ENCODE assay signal across 20 cellular contexts in genomic region chr14:22580604-22581003, GRCh38.
"Had no signal": no experiment of that assay in that cellular context is flagged by ENCODE, and none has a peak within 500 bp of the region (broad histone marks: within the 10 kb centered on the region; RNA-seq: fewer than 3 reads in every experiment).

No MANE protein-coding gene starts in this region.

- ATAC-seq: activated CD8-positive, alpha-beta memory T cell treated with anti-CD3 and anti-CD28 coated beads, Interleukin-2, amount 10 ng/mL, durations not matched to agents 7 days and 5 days; esophagus mucosa; heart right ventricle; psoas muscle; right cardiac atrium; stimulated activated naive CD8-positive, alpha-beta T cell treated with anti-CD3 and anti-CD28 coated beads, Interleukin-15, Interleukin-2, amounts not matched to agents 100 U/mL and 50 U/mL, for 24 hours had no signal

- DNase-seq: activated B cell treated with CpG ODN at 0.5 μM for 24 hours; activated CD4-positive, alpha-beta memory T cell treated with anti-CD3 and anti-CD28 coated beads, Interleukin-2, amount 10 ng/mL, durations not matched to agents 7 days and 5 days; activated CD4-positive, alpha-beta T cell treated with anti-CD3 and anti-CD28 coated beads for 4 hours; activated CD8-positive, alpha-beta memory T cell treated with anti-CD3 and anti-CD28 coated beads, Interleukin-2, amount 10 ng/mL, durations not matched to agents 7 days and 5 days; activated effector memory CD4-positive, alpha-beta T cell treated with Interleukin-2 at 50 U/mL for 16 hours; activated naive CD4-positive, alpha-beta T cell treated with anti-CD3 and anti-CD28 coated beads, Interleukin-2, amount 10 ng/mL, durations not matched to agents 7 days and 5 days; effector CD4-positive, alpha-beta T cell; heart right ventricle; kidney glomerular epithelial cell; left ventricle myocardium inferior; mammary epithelial cell; occipital lobe; psoas muscle; right cardiac atrium; stimulated activated naive CD8-positive, alpha-beta T cell treated with anti-CD3 and anti-CD28 coated beads, Interleukin-15, Interleukin-2, amounts not matched to agents 100 U/mL and 50 U/mL, for 24 hours; testis had no signal

- H3K4me3 ChIP-seq: ascending aorta, heart right ventricle, left ventricle myocardium inferior, psoas muscle, skin epidermis, testis had no signal

- H3K9me3 ChIP-seq: ascending aorta, heart right ventricle, left ventricle myocardium inferior, psoas muscle, testis had no signal

- H3K27ac Mint-ChIP-seq: activated B cell treated with CpG ODN at 0.5 μM for 24 hours; activated CD4-positive, alpha-beta memory T cell treated with anti-CD3 and anti-CD28 coated beads, Interleukin-2, amount 10 ng/mL, durations not matched to agents 7 days and 5 days; activated CD8-positive, alpha-beta memory T cell treated with anti-CD3 and anti-CD28 coated beads, Interleukin-2, amount 10 ng/mL, durations not matched to agents 7 days and 5 days; activated naive CD4-positive, alpha-beta T cell treated with anti-CD3 and anti-CD28 coated beads, Interleukin-2, amount 10 ng/mL, durations not matched to agents 7 days and 5 days; type B pancreatic cell had no signal

- H3K27me3 Mint-ChIP-seq: activated B cell treated with CpG ODN at 0.5 μM for 24 hours; activated CD4-positive, alpha-beta memory T cell treated with anti-CD3 and anti-CD28 coated beads, Interleukin-2, amount 10 ng/mL, durations not matched to agents 7 days and 5 days; activated CD8-positive, alpha-beta memory T cell treated with anti-CD3 and anti-CD28 coated beads, Interleukin-2, amount 10 ng/mL, durations not matched to agents 7 days and 5 days; activated naive CD4-positive, alpha-beta T cell treated with anti-CD3 and anti-CD28 coated beads, Interleukin-2, amount 10 ng/mL, durations not matched to agents 7 days and 5 days; type B pancreatic cell had no signal

- H3K27ac ChIP-seq: ascending aorta, heart right ventricle, left ventricle myocardium inferior, psoas muscle, skin epidermis, testis had no signal

- H3K27me3 ChIP-seq: ascending aorta, heart right ventricle, testis had no signal

- H3K9me3 Mint-ChIP-seq: activated B cell treated with CpG ODN at 0.5 μM for 24 hours; activated CD4-positive, alpha-beta memory T cell treated with anti-CD3 and anti-CD28 coated beads, Interleukin-2, amount 10 ng/mL, durations not matched to agents 7 days and 5 days; activated naive CD4-positive, alpha-beta T cell treated with anti-CD3 and anti-CD28 coated beads, Interleukin-2, amount 10 ng/mL, durations not matched to agents 7 days and 5 days; type B pancreatic cell had no signal

- H3K4me3 Mint-ChIP-seq: activated B cell treated with CpG ODN at 0.5 μM for 24 hours; activated CD4-positive, alpha-beta memory T cell treated with anti-CD3 and anti-CD28 coated beads, Interleukin-2, amount 10 ng/mL, durations not matched to agents 7 days and 5 days; activated CD8-positive, alpha-beta memory T cell treated with anti-CD3 and anti-CD28 coated beads, Interleukin-2, amount 10 ng/mL, durations not matched to agents 7 days and 5 days; activated naive CD4-positive, alpha-beta T cell treated with anti-CD3 and anti-CD28 coated beads, Interleukin-2, amount 10 ng/mL, durations not matched to agents 7 days and 5 days; type B pancreatic cell had no signal
